Comparison of ENCODE assay signal across 1 cellular context in the genomic region with DNA sequence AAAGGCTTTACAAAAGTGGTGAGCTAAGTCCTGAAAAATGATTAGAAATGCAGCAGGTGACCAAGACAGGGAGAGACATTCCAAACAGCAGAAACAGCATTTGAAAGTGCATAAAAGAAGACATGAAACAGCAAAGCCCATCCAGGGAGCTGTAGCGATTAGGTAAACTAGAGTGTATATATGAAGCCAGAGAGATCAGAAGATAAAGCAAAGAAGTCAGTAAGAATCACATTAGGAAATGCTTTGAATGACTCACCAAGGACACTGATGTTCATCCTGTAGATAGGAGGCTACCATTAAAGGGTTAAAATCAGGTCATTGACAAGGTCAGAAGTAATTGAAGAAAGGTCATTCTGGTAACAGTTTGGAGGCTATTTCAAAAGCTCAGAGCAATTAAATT.
A peak's percentile ranks its signal among the peaks of the same experiment; 100 is the strongest.
TF ChIP-seq lines count a peak whose summit lies in the region.

No MANE protein-coding gene starts in this region.

TF ChIP-seq in HepG2, 621 proteins besides CTCF, POLR2A, EP300 and RAD21:
- TF ChIP-seq SAFB2 (CRISPR knock-in tag; IDR thresholded peaks at IDR 0.05; ENCODE audit: borderline replicate concordance, low read depth) = no peak
- peak; percentile 46; the same call in 1 of the 2 replicates for TF ChIP-seq NR2F6 (IDR thresholded peaks at IDR 0.05)
- no peak for TF ChIP-seq NR2F6 (CRISPR knock-in tag; IDR thresholded peaks at IDR 0.05)
- TF ChIP-seq TFAP4 (IDR thresholded peaks at IDR 0.05; ENCODE audit: borderline replicate concordance, low read depth) = no peak
- TF ChIP-seq GPN1 (CRISPR knock-in tag; IDR thresholded peaks at IDR 0.05; ENCODE audit: borderline replicate concordance) = no peak
- 0 out of 2 replicates have a peak, but pooled peaks have one; percentile 27 for TF ChIP-seq JUNB (CRISPR knock-in tag; IDR thresholded peaks at IDR 0.05; ENCODE audit: borderline replicate concordance)
- TF ChIP-seq ZNF652 (CRISPR knock-in tag; IDR thresholded peaks at IDR 0.05; ENCODE audit: borderline replicate concordance, low read depth) = peak; percentile 90
- 0 out of 2 replicates have a peak, but pooled peaks have one; percentile 3 for TF ChIP-seq ZKSCAN1 (IDR thresholded peaks at IDR 0.05; ENCODE audit: low read length)
- no peak for TF ChIP-seq ZBTB42 (CRISPR knock-in tag; IDR thresholded peaks at IDR 0.05)
- 0 out of 2 replicates have a peak, but pooled peaks have one; percentile 14 for TF ChIP-seq RARA (CRISPR knock-in tag; IDR thresholded peaks at IDR 0.05)
